In genomic region chr14:25537846-25538455, GRCh38 we compare ENCODE assay signal across 9 cellular contexts.
DNase-seq lines count a peak whose midpoint lies in the region; ATAC-seq, FAIRE-seq and TF ChIP-seq lines count a peak whose summit lies in the region.
"Had no signal": no experiment of that assay in that cellular context is flagged by ENCODE, and none has a peak within 500 bp of the region (broad histone marks: within the 10 kb centered on the region; RNA-seq: fewer than 3 reads in every experiment).

No MANE protein-coding gene starts in this region.

- H3K4me1 ChIP-seq in astrocyte (ENCODE audit: insufficient read depth, low read length): no peaks in the 10 kb centered on the region

- H3K4me1 Mint-ChIP-seq in astrocyte (ENCODE audit: low read depth, unreplicated experiment) (no peaks in the 10 kb centered on the region), nephron progenitor cell (peaks cover 6% of the 10 kb centered on the region)
- H3K4me1 Mint-ChIP-seq: central memory CD8-positive, alpha-beta T cell had no signal

- H3K36me3 Mint-ChIP-seq in astrocyte (ENCODE audit: low read depth, unreplicated experiment): no peaks in the 10 kb centered on the region
- no peaks in the 10 kb centered on the region for H3K36me3 Mint-ChIP-seq in nephron progenitor cell (ENCODE audit: low read depth)

- TF ChIP-seq CTCF in C4-2B (conservative IDR thresholded peaks at IDR 0.05): peak; percentile 87
- no peak for TF ChIP-seq CTCF in GM20000 (IDR thresholded peaks at IDR 0.05; ENCODE audit: extremely low read depth, missing control alignments)
- peak; percentile 27 for TF ChIP-seq CTCF in astrocyte (IDR thresholded peaks at IDR 0.05; ENCODE audit: insufficient read depth, low read depth, low read length)
- peak; percentile 72 for TF ChIP-seq CTCF in nephron progenitor cell (IDR thresholded peaks at IDR 0.05)

- no peaks in the 10 kb centered on the region for H4K20me1 ChIP-seq in astrocyte (ENCODE audit: insufficient read depth, low read length)

- no peak for FAIRE-seq in astrocyte (lab: Jason Lieb, UNC)

- no peaks in the 10 kb centered on the region for H3K9me3 ChIP-seq in astrocyte (ENCODE audit: insufficient read depth, low read depth, low read length)

- DNase-seq in GM20000 (ENCODE audit: low spot score) (peak; percentile 4), NCI-H2107 (lab: John Stamatoyannopoulos, UW) (peak; percentile 7), astrocyte (ENCODE audit: low read depth) (no peak), nephron progenitor cell (peak; percentile 64)

- H3K27ac ChIP-seq in C4-2B (no peak overlapping the region), astrocyte (ENCODE audit: low read depth, low read length) (no peak overlapping the region)

- H3K9ac ChIP-seq in astrocyte (ENCODE audit: low read length): no peak overlapping the region

- H2AFZ ChIP-seq in astrocyte (ENCODE audit: low read depth, low read length): no peak overlapping the region

- H3K4me2 ChIP-seq in astrocyte (ENCODE audit: low read length): no peak overlapping the region

- H3K4me3 Mint-ChIP-seq in astrocyte (ENCODE audit: unreplicated experiment) (no peak overlapping the region), nephron progenitor cell (no peak overlapping the region)
- H3K4me3 Mint-ChIP-seq: central memory CD8-positive, alpha-beta T cell had no signal

- H3K4me3 ChIP-seq in astrocyte (ENCODE audit: insufficient read depth, low read depth, low read length): no peak overlapping the region

- H3K27me3 ChIP-seq in astrocyte (ENCODE audit: insufficient read depth, low read length): no peaks in the 10 kb centered on the region

- H3K27me3 Mint-ChIP-seq in astrocyte (ENCODE audit: low read depth, unreplicated experiment) (peaks cover 3% of the 10 kb centered on the region), nephron progenitor cell (ENCODE audit: low read depth, poor library complexity) (no peaks in the 10 kb centered on the region)
- H3K27me3 Mint-ChIP-seq: central memory CD8-positive, alpha-beta T cell had no signal

- no peak overlapping the region for H3K27ac Mint-ChIP-seq in astrocyte (ENCODE audit: unreplicated experiment)
- no peak overlapping the region for H3K27ac Mint-ChIP-seq in nephron progenitor cell

- H3K9me3 Mint-ChIP-seq in astrocyte (ENCODE audit: unreplicated experiment): no peaks in the 10 kb centered on the region
- no peaks in the 10 kb centered on the region for H3K9me3 Mint-ChIP-seq in nephron progenitor cell

- no peak for ATAC-seq in GM21423 (IDR thresholded peaks at IDR 0.05; ENCODE audit: unreplicated experiment)
- no peak for ATAC-seq in HG03571 (IDR thresholded peaks at IDR 0.05; ENCODE audit: unreplicated experiment)
- no peak for ATAC-seq in GM21526 (IDR thresholded peaks at IDR 0.05; ENCODE audit: low FRiP score, unreplicated experiment)

- H3K79me2 ChIP-seq in astrocyte (ENCODE audit: insufficient read depth, low read length): no peaks in the 10 kb centered on the region

- H3K36me3 ChIP-seq in astrocyte (ENCODE audit: insufficient read depth, low read length): no peaks in the 10 kb centered on the region
